Comparison of ENCODE assay signal across 8 cellular contexts in the genomic region with DNA sequence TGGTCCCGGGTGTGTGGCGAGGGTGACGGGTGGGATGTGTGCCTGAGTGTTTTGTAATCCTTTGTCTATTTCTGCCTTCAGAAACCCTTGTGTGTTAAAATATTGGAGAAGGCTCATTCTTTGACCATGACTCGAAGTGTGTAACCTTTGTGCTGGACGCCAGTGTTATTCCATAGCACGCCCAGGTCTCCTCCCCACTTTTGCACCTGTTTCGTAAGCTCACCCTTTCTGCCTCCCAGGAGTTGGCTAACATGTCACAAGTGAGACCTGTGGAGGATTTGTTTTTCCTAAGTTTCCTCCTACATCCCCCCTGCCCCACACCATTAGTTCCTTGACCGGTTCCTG. TPM values are rescaled to one million over a fixed set of nuclear protein-coding genes. Genes with fewer than 3 reads are reported as not detected.
DNase-seq lines count a peak whose midpoint lies in the region; ATAC-seq and TF ChIP-seq lines count a peak whose summit lies in the region.

No MANE protein-coding gene starts in this region.

- H3K4me1 ChIP-seq in esophagus muscularis mucosa: peaks cover 35 to 81% (median 62%) of the 10 kb centered on the region in 4 donors

- no peaks in the 10 kb centered on the region for H3K9me3 ChIP-seq in esophagus muscularis mucosa

- H3K4me1 Mint-ChIP-seq in naive thymus-derived CD8-positive, alpha-beta T cell: peaks cover 20 to 71% (median 64%) of the 10 kb centered on the region in 4 donors

- no peaks in the 10 kb centered on the region for H3K27me3 Mint-ChIP-seq in naive thymus-derived CD8-positive, alpha-beta T cell

- TF ChIP-seq EP300 in esophagus muscularis mucosa (IDR thresholded peaks at IDR 0.05): no peak

- peak overlapping the region; percentile 99 to 100 (median 99) for H3K27ac Mint-ChIP-seq in naive thymus-derived CD8-positive, alpha-beta T cell

- 0% methylated on average over 8 of the region's 8 CpGs for WGBS in esophagus muscularis mucosa

- H3K4me3 Mint-ChIP-seq in naive thymus-derived CD8-positive, alpha-beta T cell: peak overlapping the region; percentile 95 to 100 (median 100)

- POLR2A ChIA-PET in BJ (lab: Charles Lee): interaction anchor here (0.6 kb wide), 1 partner anchor 168 kb away, joined by 3 read pairs; no protein-coding TSS in a partner anchor
- POLR2A ChIA-PET in naive thymus-derived CD8-positive, alpha-beta T cell (lab: Charles Lee): interaction anchor here (0.6 to 5.3 kb wide), 21 partner anchors 9 to 1489 kb away, joined by 3 to 118 read pairs (median 4); a partner anchor contains a TSS

- intact Hi-C loops in esophagus muscularis mucosa (cut with DNase I): loop anchor here (2.0 kb wide), 1 partner anchor 43 kb away; a partner anchor contains a TSS

- no peak for TF ChIP-seq POLR2A in esophagus muscularis mucosa (IDR thresholded peaks at IDR 0.05; ENCODE audit: low read depth)

- DNase-seq in BJ (ENCODE audit: low read depth) (peak; percentile 24), SKM-1 (lab: John Stamatoyannopoulos, UW; ENCODE audit: unreplicated experiment) (peak; percentile 82), esophagus muscularis mucosa (ENCODE audit: extremely low spot score) (no peak)
- no peak for DNase-seq in naive thymus-derived CD8-positive, alpha-beta T cell
- no peak for DNase-seq in central memory CD4-positive, alpha-beta T cell

- ATAC-seq in GM18907 (IDR thresholded peaks at IDR 0.05; ENCODE audit: unreplicated experiment) (peak; percentile 13), HG03432 (IDR thresholded peaks at IDR 0.05; ENCODE audit: unreplicated experiment) (peak; percentile 14)
- peak in 1 of 2 donors; percentile 33 for ATAC-seq in naive thymus-derived CD8-positive, alpha-beta T cell
- no peak for ATAC-seq in activated CD4-positive, CD25-positive, alpha-beta regulatory T cell treated with anti-CD3 and anti-CD28 coated beads, Interleukin-2, amount 50 U/mL, for 24 hours

- H3K4me3 ChIP-seq in BJ (ENCODE audit: low read depth, low read length) (peak overlapping the region; percentile 82), esophagus muscularis mucosa (peak overlapping the region; percentile 70 to 88 (median 80))

- CTCF ChIA-PET in BJ (lab: Yijun Ruan, JAX): interaction anchor here (0.8 to 1.6 kb wide), 2 partner anchors 9 to 34 kb away, joined by 4 read pairs; no protein-coding TSS in a partner anchor

- TF ChIP-seq CTCF in BJ (IDR thresholded peaks at IDR 0.05; ENCODE audit: insufficient read depth, low read depth, low read length) (no peak), esophagus muscularis mucosa (IDR thresholded peaks at IDR 0.05) (no peak)

- H3K9me3 Mint-ChIP-seq in naive thymus-derived CD8-positive, alpha-beta T cell: no peaks in the 10 kb centered on the region

- H3K27me3 ChIP-seq in BJ (ENCODE audit: control insufficient read depth, insufficient read depth, low read length) (no peaks in the 10 kb centered on the region), esophagus muscularis mucosa (no peaks in the 10 kb centered on the region)

- peaks cover 9% of the 10 kb centered on the region for H3K36me3 ChIP-seq in BJ (ENCODE audit: control insufficient read depth, insufficient read depth, low read length)
- peaks cover 11 to 32% (median 22%) of the 10 kb centered on the region in 4 donors for H3K36me3 ChIP-seq in esophagus muscularis mucosa

- peaks cover 0 to 45% (median 26%) of the 10 kb centered on the region in 3 donors for H3K36me3 Mint-ChIP-seq in naive thymus-derived CD8-positive, alpha-beta T cell

- peak overlapping the region; percentile 88 to 95 (median 94) for H3K27ac ChIP-seq in esophagus muscularis mucosa (replicated peaks in 1 of 4)

RNA-seq across cellular contexts. Expression of a gene that starts 0.4 kb away (rescaled TPM):
- 6.8 and 10.8 TPM in 2 replicates for polyA plus RNA-seq in BJ (2011; rRNA removed)
- polyA minus RNA-seq in BJ (2011; rRNA and poly(A)+ RNA removed): 2.7 and 3.2 TPM in 2 replicates
- 10 to 100 TPM; 27.7 to 46.7 (median 37.9) TPM for total RNA-seq in esophagus muscularis mucosa
- total RNA-seq in naive thymus-derived CD8-positive, alpha-beta T cell: 10 to 100 TPM; 45.9 to 49.2 TPM
- polyA plus RNA-seq in naive thymus-derived CD8-positive, alpha-beta T cell: 10 to 100 TPM; 18.7 to 21.6 (median 19.4) TPM

RNA-seq across cellular contexts. Expression of a gene that starts 0.6 kb away (rescaled TPM):
- polyA plus RNA-seq in BJ (2011; rRNA removed): 32.8 and 87.6 TPM in 2 replicates
- 34.7 and 38.1 TPM in 2 replicates for polyA minus RNA-seq in BJ (2011; rRNA and poly(A)+ RNA removed)
- total RNA-seq in esophagus muscularis mucosa: 10 to 100 TPM; 34.7 to 61.8 (median 46.3) TPM
- 100 to 1,000 TPM; 210 to 215 TPM for total RNA-seq in naive thymus-derived CD8-positive, alpha-beta T cell
- 10 to 100 TPM; 22.3 to 25.3 (median 22.4) TPM for polyA plus RNA-seq in naive thymus-derived CD8-positive, alpha-beta T cell

RNA-seq across cellular contexts. Expression of a gene that starts 42.2 kb away (rescaled TPM):
- polyA plus RNA-seq in BJ (2011; rRNA removed): 10.4 and 13.8 TPM in 2 replicates
- polyA minus RNA-seq in BJ (2011; rRNA and poly(A)+ RNA removed): 7.8 and 8.2 TPM in 2 replicates
- 10 to 100 TPM; 18.9 to 27.8 (median 22.3) TPM for total RNA-seq in esophagus muscularis mucosa
- 10 to 100 TPM; 61.7 to 62.2 TPM for total RNA-seq in naive thymus-derived CD8-positive, alpha-beta T cell
- 10 to 100 TPM in 2 of 3 donors, 1 to 10 TPM in 1; 7.7 to 20.0 (median 17.1) TPM for polyA plus RNA-seq in naive thymus-derived CD8-positive, alpha-beta T cell

Comparison
In these comparisons a context has a peak if more than half of its experiments do, and no peak if none do; other contexts are left out.
1. DNase-seq: peak in BJ (single experiment) and SKM-1 (single experiment); none in esophagus muscularis mucosa (single experiment), naive thymus-derived CD8-positive, alpha-beta T cell (0 of 10) and central memory CD4-positive, alpha-beta T cell (single experiment).
2. ATAC-seq: peak in GM18907 (single experiment) and HG03432 (single experiment); none in activated CD4-positive, CD25-positive, alpha-beta regulatory T cell treated with anti-CD3 and anti-CD28 coated beads, Interleukin-2, amount 50 U/mL, for 24 hours (0 of 2).